8 cellular contexts compared by ENCODE assay signal in the genomic region with DNA sequence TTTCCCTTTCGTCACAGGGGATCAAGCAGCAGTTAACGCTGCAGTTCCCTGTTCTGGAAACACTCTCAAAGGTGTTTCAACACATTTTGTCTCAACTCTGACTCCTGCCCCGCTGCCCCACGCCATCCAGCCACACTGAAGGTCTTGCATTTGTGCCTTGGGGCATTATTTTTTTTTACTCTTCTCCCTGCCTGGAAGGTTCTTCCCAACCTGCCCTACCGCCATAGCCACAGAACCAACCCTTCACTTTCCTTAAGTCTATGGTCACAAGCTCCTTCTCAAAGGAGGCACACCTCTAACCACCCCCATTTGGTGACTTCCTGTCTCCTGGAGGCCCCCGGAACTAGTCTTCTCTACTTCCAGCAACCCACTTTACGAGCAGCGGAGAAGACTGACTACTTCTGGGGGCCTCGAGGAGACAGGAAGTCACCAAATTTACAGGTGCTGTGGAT.
DNase-seq lines count a peak whose midpoint lies in the region; ATAC-seq lines count a peak whose summit lies in the region.

No MANE protein-coding gene starts in this region.

- H3K36me3 Mint-ChIP-seq in activated naive CD4-positive, alpha-beta T cell treated with anti-CD3 and anti-CD28 coated beads, Interleukin-2, amount 50 U/mL, for 24 hours = peaks cover 6% of the 10 kb centered on the region
- H3K36me3 Mint-ChIP-seq in stimulated activated effector memory CD8-positive, alpha-beta T cell treated with anti-CD3 and anti-CD28 coated beads, Interleukin-12 subunit alpha, Interleukin-12 subunit beta, amount 100 ng/mL, for 72 hours = no peaks in the 10 kb centered on the region

- peaks cover 12% of the 10 kb centered on the region for H3K27me3 Mint-ChIP-seq in activated naive CD4-positive, alpha-beta T cell treated with anti-CD3 and anti-CD28 coated beads, Interleukin-2, amount 50 U/mL, for 24 hours

- H3K4me1 Mint-ChIP-seq in activated naive CD4-positive, alpha-beta T cell treated with anti-CD3 and anti-CD28 coated beads, Interleukin-2, amount 50 U/mL, for 24 hours = peaks cover 14% of the 10 kb centered on the region
- peaks cover 6% of the 10 kb centered on the region for H3K4me1 Mint-ChIP-seq in stimulated activated effector memory CD8-positive, alpha-beta T cell treated with anti-CD3 and anti-CD28 coated beads, Interleukin-12 subunit alpha, Interleukin-12 subunit beta, amount 100 ng/mL, for 72 hours

- DNase-seq in SIG-M5 treated with dmso at 0.1 percent for 504 hours (lab: John Stamatoyannopoulos, UW; ENCODE audit: unreplicated experiment) = peak; percentile 56
- DNase-seq in SIG-M5 (lab: John Stamatoyannopoulos, UW) = no peak
- DNase-seq in stimulated activated effector memory CD8-positive, alpha-beta T cell treated with anti-CD3 and anti-CD28 coated beads, Interleukin-12 subunit alpha, Interleukin-12 subunit beta, amount 100 ng/mL, for 72 hours (ENCODE audit: low spot score in 2 of 2) = no peak
- no peak for DNase-seq in iPS-NIHi7 (ENCODE audit: extremely low spot score)
- no peak for DNase-seq in NCI-H2029 (lab: John Stamatoyannopoulos, UW)

- H3K4me3 Mint-ChIP-seq in activated naive CD4-positive, alpha-beta T cell treated with anti-CD3 and anti-CD28 coated beads, Interleukin-2, amount 50 U/mL, for 24 hours = peak overlapping the region; percentile 95
- H3K4me3 Mint-ChIP-seq in stimulated activated effector memory CD8-positive, alpha-beta T cell treated with anti-CD3 and anti-CD28 coated beads, Interleukin-12 subunit alpha, Interleukin-12 subunit beta, amount 100 ng/mL, for 72 hours = peak overlapping the region; percentile 50

- ATAC-seq in HG03342 (IDR thresholded peaks at IDR 0.05; ENCODE audit: unreplicated experiment) = peak; percentile 88
- ATAC-seq in stimulated activated effector memory CD8-positive, alpha-beta T cell treated with anti-CD3 and anti-CD28 coated beads, Interleukin-12 subunit alpha, Interleukin-12 subunit beta, amount 100 ng/mL, for 72 hours = peak; percentile 28
- ATAC-seq in GM21723 (IDR thresholded peaks at IDR 0.05; ENCODE audit: unreplicated experiment) = no peak

- peaks cover 13% of the 10 kb centered on the region for H3K9me3 Mint-ChIP-seq in activated naive CD4-positive, alpha-beta T cell treated with anti-CD3 and anti-CD28 coated beads, Interleukin-2, amount 50 U/mL, for 24 hours
- no peaks in the 10 kb centered on the region for H3K9me3 Mint-ChIP-seq in stimulated activated effector memory CD8-positive, alpha-beta T cell treated with anti-CD3 and anti-CD28 coated beads, Interleukin-12 subunit alpha, Interleukin-12 subunit beta, amount 100 ng/mL, for 72 hours

- H3K27ac Mint-ChIP-seq in activated naive CD4-positive, alpha-beta T cell treated with anti-CD3 and anti-CD28 coated beads, Interleukin-2, amount 50 U/mL, for 24 hours = peak overlapping the region; percentile 98
- peak overlapping the region; percentile 55 for H3K27ac Mint-ChIP-seq in stimulated activated effector memory CD8-positive, alpha-beta T cell treated with anti-CD3 and anti-CD28 coated beads, Interleukin-12 subunit alpha, Interleukin-12 subunit beta, amount 100 ng/mL, for 72 hours
